1 cellular context compared by ENCODE assay signal in genomic region chr3:38085943-38086324, GRCh38.
TF ChIP-seq lines count a peak whose summit lies in the region.

No MANE protein-coding gene starts in this region.

TF ChIP-seq in SK-N-SH, 30 proteins besides CTCF, POLR2A, EP300 and RAD21 (continued from another document):
- TF ChIP-seq REST (IDR thresholded peaks at IDR 0.05; ENCODE audit: low read depth, low read length) = no peak
- no peak for TF ChIP-seq ZBTB33 (IDR thresholded peaks at IDR 0.05; ENCODE audit: borderline replicate concordance, low read depth)
- no peak for TF ChIP-seq RXRA (IDR thresholded peaks at IDR 0.05; ENCODE audit: borderline replicate concordance, low read depth)
- no peak for TF ChIP-seq POLR2AphosphoS5 (IDR thresholded peaks at IDR 0.05; ENCODE audit: low read depth, low read length)
- TF ChIP-seq GATA2 (CRISPR knock-in tag; IDR thresholded peaks at IDR 0.05) = no peak
- no peak for TF ChIP-seq YY1 (IDR thresholded peaks at IDR 0.05; ENCODE audit: low read depth)
- no peak for TF ChIP-seq TEAD4 (IDR thresholded peaks at IDR 0.05; ENCODE audit: borderline replicate concordance, insufficient read depth)
- TF ChIP-seq FOXJ3 (CRISPR knock-in tag; IDR thresholded peaks at IDR 0.05) = no peak
- no peak for TF ChIP-seq FOXM1 (IDR thresholded peaks at IDR 0.05; ENCODE audit: low read depth)
- no peak for TF ChIP-seq ELF1 (IDR thresholded peaks at IDR 0.05)
- TF ChIP-seq RFX5 (IDR thresholded peaks at IDR 0.05; ENCODE audit: low read length) = no peak
